17 cellular contexts compared by ENCODE assay signal in genomic region chr4:8731364-8731763, GRCh38.
A peak's percentile ranks its signal among the peaks of the same experiment; 100 is the strongest.
DNase-seq lines count a peak whose midpoint lies in the region; ATAC-seq and TF ChIP-seq lines count a peak whose summit lies in the region.
"Had no signal": no experiment of that assay in that cellular context is flagged by ENCODE, and none has a peak within 500 bp of the region (broad histone marks: within the 10 kb centered on the region; RNA-seq: fewer than 3 reads in every experiment).

No MANE protein-coding gene starts in this region.

- peaks cover 40% of the 10 kb centered on the region for H3K9me3 ChIP-seq in mammary epithelial cell (replicated peaks; ENCODE audit: insufficient read depth, low read length)
- H3K9me3 ChIP-seq: A549 had no signal

- no peaks in the 10 kb centered on the region for H4K20me1 ChIP-seq in mammary epithelial cell (ENCODE audit: insufficient read depth, low read length)

- CTCF ChIA-PET in mammary epithelial cell (lab: Charles Lee; ENCODE audit: low non-redundant PET) = no interaction called here

- no peak overlapping the region for H3K9ac ChIP-seq in mammary epithelial cell (ENCODE audit: insufficient read depth, low read length)

- H3K4me2 ChIP-seq in mammary epithelial cell (ENCODE audit: insufficient read depth, low read depth, low read length) = no peak overlapping the region
- H3K4me2 ChIP-seq: A549 had no signal

- H3K27me3 Mint-ChIP-seq in mesothelial cell of epicardium (ENCODE audit: low read depth) = peaks cover 6% of the 10 kb centered on the region

- H2AFZ ChIP-seq in mammary epithelial cell (ENCODE audit: low read depth, low read length) = no peak overlapping the region

- dilution Hi-C loops in mammary epithelial cell (cut with HindIII; ENCODE audit: low sequenced_read_pairs) = no loop called here

- BruUV-seq in mammary epithelial cell (replicated peaks; lab: Mats Ljungman, UMichigan) = no TSS peak

- H3K27me3 ChIP-seq in mammary epithelial cell (ENCODE audit: insufficient read depth, low read length) = no peaks in the 10 kb centered on the region

- intact Hi-C loops in cardiac septum (cut with DNase I) (no loop called here), Right ventricle myocardium inferior (cut with DNase I) (no loop called here), sciatic nerve (cut with DNase I) (no loop called here), mammary epithelial cell (cut with micrococcal nuclease) (no loop called here)

- H3K27ac Mint-ChIP-seq in mesothelial cell of epicardium = no peak overlapping the region

- no peak overlapping the region for H3K27ac ChIP-seq in mammary epithelial cell (ENCODE audit: insufficient read depth, low read depth, low read length)
- H3K27ac ChIP-seq: A549 had no signal

- no peaks in the 10 kb centered on the region for H3K79me2 ChIP-seq in mammary epithelial cell (ENCODE audit: insufficient read depth, low read length)

- H3K4me1 Mint-ChIP-seq in mesothelial cell of epicardium = no peaks in the 10 kb centered on the region

- H3K4me1 ChIP-seq in mammary epithelial cell (ENCODE audit: insufficient read depth, low read length) = no peaks in the 10 kb centered on the region
- H3K4me1 ChIP-seq: A549, HAP-1 had no signal

- in situ Hi-C loops in mammary epithelial cell (cut with MboI; ENCODE audit: low sequenced_read_pairs in 2 of 2) = no loop called here

- TF ChIP-seq CTCF in mesothelial cell of epicardium (IDR thresholded peaks at IDR 0.05; ENCODE audit: unreplicated experiment) (no peak), mammary epithelial cell (conservative IDR thresholded peaks at IDR 0.05 in 1 of 2, IDR thresholded peaks at IDR 0.05 in 1 of 2; ENCODE audit: extremely low read depth in 1 of 2, insufficient read depth in 1 of 2, low read depth in 1 of 2, low read length in 2 of 2) (no peak)

- WGBS in mammary epithelial cell (ENCODE audit: low coverage, missing lambda C conversion rate) = 43% methylated on average over 5 of the region's 6 CpGs

- H3K36me3 Mint-ChIP-seq in mesothelial cell of epicardium = no peaks in the 10 kb centered on the region

- H3K4me3 Mint-ChIP-seq in mesothelial cell of epicardium = no peak overlapping the region

- no peak for ATAC-seq in Right ventricle myocardium inferior
- ATAC-seq in sciatic nerve = no peak
- ATAC-seq: A549 had no signal

- H3K4me3 ChIP-seq in mammary epithelial cell (replicated peaks in 1 of 3; ENCODE audit: insufficient read depth in 1 of 3, low read depth in 2 of 3, low read length in 3 of 3) = no peak overlapping the region
- H3K4me3 ChIP-seq: A549, HAP-1 had no signal

- H3K9me3 Mint-ChIP-seq in mesothelial cell of epicardium = peaks cover 13% of the 10 kb centered on the region

- DNase-seq in cardiac septum (ENCODE audit: low spot score) = peak; percentile 39
- no peak for DNase-seq in Right ventricle myocardium inferior (ENCODE audit: missing footprints)
- DNase-seq in iPS-NIHi7 (ENCODE audit: extremely low spot score) = peak; percentile 9
- DNase-seq in sciatic nerve (ENCODE audit: low spot score) = peak; percentile 15
- no peak for DNase-seq in mesothelial cell of epicardium (ENCODE audit: low spot score in 2 of 2, unreplicated experiment in 2 of 2)
- DNase-seq in stimulated activated CD4-positive, alpha-beta T cell treated with anti-CD3 and anti-CD28 coated beads, Interleukin-1b, Interleukin-23, amount 100 ng/mL, for 48 hours = no peak
- no peak for DNase-seq in mammary epithelial cell
- DNase-seq: C1 segment of cervical spinal cord, DND-41, IMR-90, NCI-H1105 treated with DMSO at 0.1 percent for 48 hours, NCI-H187 treated with DMSO at 0.1 percent for 48 hours, NCI-H446, NCI-H69, RPMI8226 had no signal

- H3K36me3 ChIP-seq in mammary epithelial cell (ENCODE audit: insufficient read depth, low read length) = no peaks in the 10 kb centered on the region
- H3K36me3 ChIP-seq: HAP-1 had no signal

Comparison
In these comparisons a context has a peak if more than half of its experiments do, and no peak if none do; other contexts are left out.
1. DNase-seq: peak in cardiac septum (single experiment), iPS-NIHi7 (single experiment) and sciatic nerve (single experiment); none in Right ventricle myocardium inferior (single experiment), mesothelial cell of epicardium (0 of 2), stimulated activated CD4-positive, alpha-beta T cell treated with anti-CD3 and anti-CD28 coated beads, Interleukin-1b, Interleukin-23, amount 100 ng/mL, for 48 hours (single experiment) and mammary epithelial cell (single experiment).